Comparison of ENCODE assay signal across 9 cellular contexts in genomic region chr3:65963787-65964707, GRCh38.
DNase-seq lines count a peak whose midpoint lies in the region; ATAC-seq and TF ChIP-seq lines count a peak whose summit lies in the region.
"Had no signal": no experiment of that assay in that cellular context is flagged by ENCODE, and none has a peak within 500 bp of the region (broad histone marks: within the 10 kb centered on the region; RNA-seq: fewer than 3 reads in every experiment).

No MANE protein-coding gene starts in this region.

- TF ChIP-seq CTCF in RWPE1 (conservative IDR thresholded peaks at IDR 0.05; ENCODE audit: low read depth): no peak
- no peak for TF ChIP-seq CTCF in foreskin fibroblast (IDR thresholded peaks at IDR 0.05; ENCODE audit: low read depth, low read length)

- peaks cover 2% of the 10 kb centered on the region for H3K9me3 Mint-ChIP-seq in activated naive CD4-positive, alpha-beta T cell treated with anti-CD3 and anti-CD28 coated beads, Interleukin-2, amount 10 ng/mL, durations not matched to agents 7 days and 5 days
- H3K9me3 Mint-ChIP-seq: brain had no signal

- H3K27me3 Mint-ChIP-seq in activated naive CD4-positive, alpha-beta T cell treated with anti-CD3 and anti-CD28 coated beads, Interleukin-2, amount 10 ng/mL, durations not matched to agents 7 days and 5 days: no peaks in the 10 kb centered on the region

- peak; percentile 98 for ATAC-seq in HG02885 (IDR thresholded peaks at IDR 0.05; ENCODE audit: poor library complexity, unreplicated experiment)

- H3K36me3 Mint-ChIP-seq in activated naive CD4-positive, alpha-beta T cell treated with anti-CD3 and anti-CD28 coated beads, Interleukin-2, amount 10 ng/mL, durations not matched to agents 7 days and 5 days: no peaks in the 10 kb centered on the region
- H3K36me3 Mint-ChIP-seq: brain had no signal

- in situ Hi-C loops in KBM-7 (cut with MboI; ENCODE audit: low pct_unique_long_range_greater_than_20kb, low sequenced_read_pairs): no loop called here

- CTCF ChIA-PET in activated naive CD4-positive, alpha-beta T cell treated with anti-CD3 and anti-CD28 coated beads, Interleukin-2, amount 10 ng/mL, durations not matched to agents 7 days and 5 days (lab: Charles Lee): no interaction called here
- CTCF ChIA-PET in RWPE1 (lab: Yijun Ruan, JAX): interaction anchor here (0.6 kb wide), 2 partner anchors 59 to 76 kb away, joined by 3 read pairs; no protein-coding TSS in a partner anchor

- H3K4me3 Mint-ChIP-seq in activated naive CD4-positive, alpha-beta T cell treated with anti-CD3 and anti-CD28 coated beads, Interleukin-2, amount 10 ng/mL, durations not matched to agents 7 days and 5 days: no peak overlapping the region
- H3K4me3 Mint-ChIP-seq: brain had no signal

- H3K27ac ChIP-seq in RWPE1: no peak overlapping the region

- no peak overlapping the region for H3K4me3 ChIP-seq in foreskin fibroblast (ENCODE audit: low read depth in 1 of 2, low read length in 2 of 2)

- no peak overlapping the region for H3K27ac Mint-ChIP-seq in activated naive CD4-positive, alpha-beta T cell treated with anti-CD3 and anti-CD28 coated beads, Interleukin-2, amount 10 ng/mL, durations not matched to agents 7 days and 5 days

- no peaks in the 10 kb centered on the region for H3K4me1 Mint-ChIP-seq in activated naive CD4-positive, alpha-beta T cell treated with anti-CD3 and anti-CD28 coated beads, Interleukin-2, amount 10 ng/mL, durations not matched to agents 7 days and 5 days

- DNase-seq in activated naive CD4-positive, alpha-beta T cell treated with Interleukin-2 at 50 U/mL for 16 hours: peak; percentile 8
- no peak for DNase-seq in activated naive CD4-positive, alpha-beta T cell treated with anti-CD3 and anti-CD28 coated beads, Interleukin-2, amount 10 ng/mL, durations not matched to agents 7 days and 5 days
- DNase-seq in RWPE1 (ENCODE audit: low spot score) (peak; percentile 77), foreskin fibroblast (peak; percentile 85 to 92), GM19238 (ENCODE audit: insufficient read length, low spot score) (no peak), KBM-7 (no peak)
- peak; percentile 41 to 56 for DNase-seq in stimulated activated CD8-positive, alpha-beta memory T cell treated with anti-CD3 and anti-CD28 coated beads, Interleukin-2, amount 100 ng/mL, for 48 hours (ENCODE audit: low read depth in 2 of 2)

- POLR2A ChIA-PET in RWPE1 (lab: Yijun Ruan, JAX; ENCODE audit: low non-redundant PET): no interaction called here

Comparison
In these comparisons a context has a peak if more than half of its experiments do, and no peak if none do; other contexts are left out.
1. DNase-seq: peak in activated naive CD4-positive, alpha-beta T cell treated with Interleukin-2 at 50 U/mL for 16 hours (single experiment), RWPE1 (single experiment), foreskin fibroblast (2 of 2) and stimulated activated CD8-positive, alpha-beta memory T cell treated with anti-CD3 and anti-CD28 coated beads, Interleukin-2, amount 100 ng/mL, for 48 hours (2 of 2); none in activated naive CD4-positive, alpha-beta T cell treated with anti-CD3 and anti-CD28 coated beads, Interleukin-2, amount 10 ng/mL, durations not matched to agents 7 days and 5 days (single experiment), GM19238 (single experiment) and KBM-7 (single experiment).